ENCODE assay signal across 29 cellular contexts in genomic region chr13:65744761-65745160, GRCh38.
DNase-seq lines count a peak whose midpoint lies in the region; ATAC-seq and TF ChIP-seq lines count a peak whose summit lies in the region.
"Had no signal": no experiment of that assay in that cellular context is flagged by ENCODE, and none has a peak within 500 bp of the region (broad histone marks: within the 10 kb centered on the region; RNA-seq: fewer than 3 reads in every experiment).

No MANE protein-coding gene starts in this region.

- no peaks in the 10 kb centered on the region for H3K36me3 Mint-ChIP-seq in activated T-cell treated with anti-CD3 and anti-CD28 coated beads, Interleukin-2, amount 50 U/mL, for 4 hours (ENCODE audit: insufficient read depth)
- H3K36me3 Mint-ChIP-seq: activated naive CD4-positive, alpha-beta T cell treated with anti-CD3 and anti-CD28 coated beads, Interleukin-2, amount 10 ng/mL, durations not matched to agents 7 days and 5 days; CD4-positive, CD25-positive, alpha-beta regulatory T cell had no signal

- peak; percentile 61 for DNase-seq in AG10803 (ENCODE audit: low read depth)
- no peak for DNase-seq in PC-3
- peak; percentile 88 for DNase-seq in fibroblast of gingiva (ENCODE audit: low read depth)
- peak; percentile 7 for DNase-seq in retinal pigment epithelial cell (ENCODE audit: low read depth)
- no peak for DNase-seq in activated T-cell treated with anti-CD3 and anti-CD28 coated beads, Interleukin-2, amount 50 U/mL, for 4 hours
- no peak for DNase-seq in DMS79 (lab: John Stamatoyannopoulos, UW)
- no peak for DNase-seq in stimulated activated CD4-positive, alpha-beta T cell treated with anti-CD3 and anti-CD28 coated beads, Interleukin-4, amount 100 ng/mL, for 24 hours
- DNase-seq in left ventricle myocardium inferior: no peak
- DNase-seq: activated naive CD4-positive, alpha-beta T cell treated with anti-CD3 and anti-CD28 coated beads, Interleukin-2, amount 10 ng/mL, durations not matched to agents 7 days and 5 days; activated T-cell treated with anti-CD3 and anti-CD28 coated beads, Interleukin-2, amount 50 U/mL, for 72 hours; anterior cingulate cortex; CD4-positive, CD25-positive, alpha-beta regulatory T cell; cerebellar nuclear complex; DMS 273 treated with DMSO at 0.1 percent for 48 hours; effector CD8-positive, alpha-beta T cell; erythroblast; GF-D8; Kasumi-1; kidney glomerular epithelial cell; mammary epithelial cell; NCI-H1048; NCI-H1930; NCI-H345; NCI-H82; SHP77 treated with DMSO at 0.1 percent for 48 hours; stimulated activated CD4-positive, alpha-beta T cell treated with anti-CD3 and anti-CD28 coated beads, Interleukin-4, amount 100 ng/mL, for 4 hours; stimulated activated naive CD8-positive, alpha-beta T cell treated with anti-CD3 and anti-CD28 coated beads, Interleukin-15, Interleukin-2, amounts not matched to agents 100 U/mL and 50 U/mL, for 24 hours; T-helper 1 cell; trophoblast cell had no signal

- H3K4me1 ChIP-seq in PC-3 (ENCODE audit: insufficient read depth, low read length) (no peaks in the 10 kb centered on the region), left ventricle myocardium inferior (no peaks in the 10 kb centered on the region)

- H3K4me3 Mint-ChIP-seq in activated T-cell treated with anti-CD3 and anti-CD28 coated beads, Interleukin-2, amount 50 U/mL, for 4 hours: no peak overlapping the region
- H3K4me3 Mint-ChIP-seq: activated naive CD4-positive, alpha-beta T cell treated with anti-CD3 and anti-CD28 coated beads, Interleukin-2, amount 10 ng/mL, durations not matched to agents 7 days and 5 days; activated T-cell treated with anti-CD3 and anti-CD28 coated beads, Interleukin-2, amount 50 U/mL, for 72 hours; CD4-positive, CD25-positive, alpha-beta regulatory T cell had no signal

- no peaks in the 10 kb centered on the region for H3F3A ChIP-seq in PC-3 (ENCODE audit: low read length, unreplicated experiment)

- H3K27me3 ChIP-seq in PC-3 (ENCODE audit: low read length): no peaks in the 10 kb centered on the region
- H3K27me3 ChIP-seq in left ventricle myocardium inferior (ENCODE audit: low read depth): no peaks in the 10 kb centered on the region

- no peaks in the 10 kb centered on the region for H4K20me1 ChIP-seq in PC-3 (ENCODE audit: low read length)

- CTCF ChIA-PET in PC-3 (lab: Charles Lee): no interaction called here

- no peaks in the 10 kb centered on the region for H3K4me1 Mint-ChIP-seq in activated T-cell treated with anti-CD3 and anti-CD28 coated beads, Interleukin-2, amount 50 U/mL, for 4 hours (ENCODE audit: low read depth)
- H3K4me1 Mint-ChIP-seq: activated naive CD4-positive, alpha-beta T cell treated with anti-CD3 and anti-CD28 coated beads, Interleukin-2, amount 10 ng/mL, durations not matched to agents 7 days and 5 days; CD4-positive, CD25-positive, alpha-beta regulatory T cell had no signal

- H3K9me3 ChIP-seq in PC-3 (ENCODE audit: low read length) (no peaks in the 10 kb centered on the region), left ventricle myocardium inferior (replicated peaks) (no peaks in the 10 kb centered on the region)

- no peak overlapping the region for H2AFZ ChIP-seq in PC-3 (ENCODE audit: low read length)

- H3K27ac ChIP-seq in PC-3 (ENCODE audit: low read length) (no peak overlapping the region), left ventricle myocardium inferior (replicated peaks) (no peak overlapping the region)

- H3K9me3 Mint-ChIP-seq in activated T-cell treated with anti-CD3 and anti-CD28 coated beads, Interleukin-2, amount 50 U/mL, for 4 hours: peaks cover 18% of the 10 kb centered on the region

- no peak overlapping the region for H3K4me2 ChIP-seq in PC-3 (ENCODE audit: low read length)

- ATAC-seq in PC-3: peak; percentile 45
- no peak for ATAC-seq in activated T-cell treated with anti-CD3 and anti-CD28 coated beads, Interleukin-2, amount 50 U/mL, for 4 hours
- ATAC-seq: activated T-cell treated with anti-CD3 and anti-CD28 coated beads, Interleukin-2, amount 50 U/mL, for 72 hours; stimulated activated naive CD8-positive, alpha-beta T cell treated with anti-CD3 and anti-CD28 coated beads, Interleukin-15, Interleukin-2, amounts not matched to agents 100 U/mL and 50 U/mL, for 24 hours had no signal

- H3K9ac ChIP-seq in PC-3 (ENCODE audit: low read length): no peak overlapping the region

- TF ChIP-seq CTCF in AG10803 (conservative IDR thresholded peaks at IDR 0.05; ENCODE audit: low read length) (no peak), PC-3 (conservative IDR thresholded peaks at IDR 0.05; ENCODE audit: low read depth, low read length) (no peak), retinal pigment epithelial cell (conservative IDR thresholded peaks at IDR 0.05; ENCODE audit: low read depth, low read length) (no peak), left ventricle myocardium inferior (IDR thresholded peaks at IDR 0.05; ENCODE audit: borderline replicate concordance) (no peak)

- no peaks in the 10 kb centered on the region for H3K79me2 ChIP-seq in PC-3 (ENCODE audit: low read length)

- H3K36me3 ChIP-seq in PC-3 (ENCODE audit: low read depth, low read length) (no peaks in the 10 kb centered on the region), left ventricle myocardium inferior (no peaks in the 10 kb centered on the region)

- BruUV-seq in PC-3 (replicated peaks; lab: Mats Ljungman, UMichigan): no TSS peak

- no peaks in the 10 kb centered on the region for H3K9me2 ChIP-seq in PC-3 (replicated peaks; ENCODE audit: low read length)

- H3K4me3 ChIP-seq in AG10803 (ENCODE audit: low read length) (no peak overlapping the region), PC-3 (ENCODE audit: low read length) (no peak overlapping the region), retinal pigment epithelial cell (ENCODE audit: low read length) (no peak overlapping the region), left ventricle myocardium inferior (no peak overlapping the region)

- no peaks in the 10 kb centered on the region for H3K27me3 Mint-ChIP-seq in activated T-cell treated with anti-CD3 and anti-CD28 coated beads, Interleukin-2, amount 50 U/mL, for 4 hours (ENCODE audit: low read depth)
- H3K27me3 Mint-ChIP-seq: activated naive CD4-positive, alpha-beta T cell treated with anti-CD3 and anti-CD28 coated beads, Interleukin-2, amount 10 ng/mL, durations not matched to agents 7 days and 5 days; CD4-positive, CD25-positive, alpha-beta regulatory T cell had no signal

- intact Hi-C loops in PC-3 (cut with micrococcal nuclease): no loop called here
- intact Hi-C loops in left ventricle myocardium inferior (cut with micrococcal nuclease): no loop called here

- POLR2A ChIA-PET in PC-3 (lab: Charles Lee; ENCODE audit: unreplicated experiment): no interaction called here

Comparison
In these comparisons a context has a peak if more than half of its experiments do, and no peak if none do; other contexts are left out.
1. DNase-seq: peak in AG10803 (single experiment), fibroblast of gingiva (single experiment) and retinal pigment epithelial cell (single experiment); none in PC-3 (single experiment), activated T-cell treated with anti-CD3 and anti-CD28 coated beads, Interleukin-2, amount 50 U/mL, for 4 hours (single experiment), DMS79 (single experiment), stimulated activated CD4-positive, alpha-beta T cell treated with anti-CD3 and anti-CD28 coated beads, Interleukin-4, amount 100 ng/mL, for 24 hours (single experiment) and left ventricle myocardium inferior (single experiment).